In genomic region chr3:138694287-138695007, GRCh38 we compare ENCODE assay signal across 1 cellular context.
TF ChIP-seq lines count a peak whose summit lies in the region.

No MANE protein-coding gene starts in this region.

TF ChIP-seq in HEK293, 187 proteins besides CTCF, POLR2A, EP300 and RAD21 (continued from another document):
- TF ChIP-seq PRDM2 (tag by site-specific recombination; IDR thresholded peaks at IDR 0.05; ENCODE audit: borderline replicate concordance) (no peak), ZNF280D (tag by site-specific recombination; IDR thresholded peaks at IDR 0.05) (peak; percentile 50; the same call in 1 of the 2 replicates), INSM2 (tag by site-specific recombination; IDR thresholded peaks at IDR 0.05) (peak; percentile 88), ZBTB48 (tag by site-specific recombination; IDR thresholded peaks at IDR 0.05) (no peak), ZNF214 (tag by site-specific recombination; IDR thresholded peaks at IDR 0.05; ENCODE audit: borderline replicate concordance) (no peak), FEZF1 (tag by site-specific recombination; IDR thresholded peaks at IDR 0.05) (peak; percentile 78), ZNF610 (tag by site-specific recombination; IDR thresholded peaks at IDR 0.05; ENCODE audit: borderline replicate concordance) (no peak), ZNF677 (tag by site-specific recombination; IDR thresholded peaks at IDR 0.05) (no peak), ZFHX2 (tag by site-specific recombination; conservative IDR thresholded peaks at IDR 0.05) (no peak), SP7 (tag by site-specific recombination; IDR thresholded peaks at IDR 0.05) (peak; percentile 94), ZNF26 (tag by site-specific recombination; IDR thresholded peaks at IDR 0.05) (no peak), ZNF555 (tag by site-specific recombination; conservative IDR thresholded peaks at IDR 0.05) (no peak), ZNF624 (tag by site-specific recombination; IDR thresholded peaks at IDR 0.05) (no peak), SETDB1 (IDR thresholded peaks at IDR 0.05; ENCODE audit: insufficient read length, low read length) (no peak), ZNF354C (tag by site-specific recombination; IDR thresholded peaks at IDR 0.05; ENCODE audit: borderline replicate concordance, low read depth) (no peak), ZNF433 (tag by site-specific recombination; IDR thresholded peaks at IDR 0.05; ENCODE audit: low read depth) (no peak), ZNF585B (tag by site-specific recombination; IDR thresholded peaks at IDR 0.05) (no peak), ZNF146 (tag by site-specific recombination; IDR thresholded peaks at IDR 0.05) (peak; percentile 45; the same call in 1 of the 2 replicates), ZNF658 (tag by site-specific recombination; IDR thresholded peaks at IDR 0.05) (no peak), ZNF623 (tag by site-specific recombination; IDR thresholded peaks at IDR 0.05) (no peak), ZNF571 (tag by site-specific recombination; IDR thresholded peaks at IDR 0.05) (no peak), ZNF830 (tag by site-specific recombination; IDR thresholded peaks at IDR 0.05; ENCODE audit: low read depth) (no peak), ZNF544 (tag by site-specific recombination; IDR thresholded peaks at IDR 0.05) (no peak), TRIM28 (IDR thresholded peaks at IDR 0.05; ENCODE audit: borderline replicate concordance, low read length) (peak; percentile 72; the same call in 1 of the 2 replicates), ZNF274 (IDR thresholded peaks at IDR 0.05; ENCODE audit: low read length) (no peak), ZNF274 (tag by site-specific recombination; IDR thresholded peaks at IDR 0.05; ENCODE audit: borderline replicate concordance) (no peak), ZNF747 (tag by site-specific recombination; IDR thresholded peaks at IDR 0.05) (no peak), ZNF114 (tag by site-specific recombination; IDR thresholded peaks at IDR 0.05) (no peak), ZNF239 (tag by site-specific recombination; IDR thresholded peaks at IDR 0.05) (no peak), ZNF521 (tag by site-specific recombination; IDR thresholded peaks at IDR 0.05) (no peak), ZBTB49 (tag by site-specific recombination; IDR thresholded peaks at IDR 0.05; ENCODE audit: low read depth) (no peak), ZNF501 (tag by site-specific recombination; IDR thresholded peaks at IDR 0.05) (no peak), ZNF48 (tag by site-specific recombination; IDR thresholded peaks at IDR 0.05) (no peak), ZNF423 (tag by site-specific recombination; IDR thresholded peaks at IDR 0.05) (no peak), ZNF449 (tag by site-specific recombination; IDR thresholded peaks at IDR 0.05) (no peak), SCRT1 (tag by site-specific recombination; IDR thresholded peaks at IDR 0.05; ENCODE audit: borderline replicate concordance) (no peak), MZF1 (tag by site-specific recombination; IDR thresholded peaks at IDR 0.05; ENCODE audit: borderline replicate concordance) (no peak), ZBTB21 (tag by site-specific recombination; IDR thresholded peaks at IDR 0.05) (peak; percentile 78), ZNF701 (tag by site-specific recombination; IDR thresholded peaks at IDR 0.05) (no peak), ZNF132 (tag by site-specific recombination; IDR thresholded peaks at IDR 0.05; ENCODE audit: borderline replicate concordance) (no peak), ZNF211 (tag by site-specific recombination; IDR thresholded peaks at IDR 0.05; ENCODE audit: low read depth) (no peak)
